8 cellular contexts compared by ENCODE assay signal in genomic region chr4:145481942-145482208, GRCh38. TPM values are rescaled to one million over a fixed set of nuclear protein-coding genes. Genes with fewer than 3 reads are reported as not detected.
DNase-seq lines count a peak whose midpoint lies in the region; ATAC-seq and TF ChIP-seq lines count a peak whose summit lies in the region.

No MANE protein-coding gene starts in this region.

- intact Hi-C loops in Panc1 (cut with micrococcal nuclease; ENCODE audit: unreplicated experiment), result loop anchor here (10.0 kb wide), 2 partner anchors 133 to 247 kb away; partner anchors contain the start of gene MMAA
- intact Hi-C loops in heart left ventricle (cut with DNase I), result loop anchor here in 8 of 10 donors (2.0 to 10.0 kb wide), 12 partner anchors 65 to 307 kb away; partner anchors contain the start of gene MMAA (in 3 of the 8)

- H3K9ac ChIP-seq in skeletal muscle satellite cell (ENCODE audit: low read depth, low read length), result peak overlapping the region; percentile 96

- no peaks in the 10 kb centered on the region for H3K36me3 ChIP-seq in Panc1 (ENCODE audit: control insufficient read depth, insufficient read depth, low read length)
- no peaks in the 10 kb centered on the region for H3K36me3 ChIP-seq in heart left ventricle
- H3K36me3 ChIP-seq in skeletal muscle satellite cell (ENCODE audit: insufficient read depth, low read length), result no peaks in the 10 kb centered on the region

- POLR2A ChIA-PET in Panc1 (lab: Charles Lee), result no interaction called here

- 0 to 10% (median 0%) methylated on average over 2 to 42 of the region's 42 CpGs for WGBS in heart left ventricle, 4 donors

- no TSS peak for BruUV-seq in Panc1 (replicated peaks; lab: Mats Ljungman, UMichigan)

- TF ChIP-seq POLR2A in heart left ventricle (IDR thresholded peaks at IDR 0.05), result peak in 1 of 2 donors; percentile 3

- peak; percentile 3 for ATAC-seq in GM19468 (IDR thresholded peaks at IDR 0.05; ENCODE audit: extremely low read depth, unreplicated experiment)
- ATAC-seq in Panc1, result no peak
- ATAC-seq in heart left ventricle, result peak in 2 of 4 donors; percentile 45 to 52
- no peak for ATAC-seq in HG03460 (IDR thresholded peaks at IDR 0.05; ENCODE audit: unreplicated experiment)
- no peak for ATAC-seq in GM18517 (IDR thresholded peaks at IDR 0.05; ENCODE audit: unreplicated experiment)
- ATAC-seq in GM19463 (IDR thresholded peaks at IDR 0.05; ENCODE audit: unreplicated experiment), result no peak

- CTCF ChIA-PET in Panc1 (lab: Charles Lee), result no interaction called here

- no peaks in the 10 kb centered on the region for H3K9me3 ChIP-seq in Panc1 (ENCODE audit: control insufficient read depth, insufficient read depth, low read depth, low read length)
- no peaks in the 10 kb centered on the region for H3K9me3 ChIP-seq in heart left ventricle
- no peaks in the 10 kb centered on the region for H3K9me3 ChIP-seq in skeletal muscle satellite cell (replicated peaks; ENCODE audit: low read length)

- in situ Hi-C loops in Panc1 (cut with HindIII; ENCODE audit: low pct_unique_long_range_greater_than_20kb, low sequenced_read_pairs), result no loop called here

- H3K4me1 ChIP-seq in Panc1 (ENCODE audit: control insufficient read depth, insufficient read depth, low read length), result peaks cover 2% of the 10 kb centered on the region; the same call in 1 of the 2 replicates
- H3K4me1 ChIP-seq in heart left ventricle, result peaks cover 0 to 39% (median 22%) of the 10 kb centered on the region in 12 donors
- H3K4me1 ChIP-seq in skeletal muscle satellite cell (ENCODE audit: control insufficient read depth, insufficient read depth, low read length), result peaks cover 19% of the 10 kb centered on the region

- peak overlapping the region; percentile 80 for H3K4me2 ChIP-seq in skeletal muscle satellite cell (ENCODE audit: low read length)

- TF ChIP-seq CTCF in Panc1 (IDR thresholded peaks at IDR 0.05) (no peak), heart left ventricle (IDR thresholded peaks at IDR 0.05) (no peak), GM20000 (IDR thresholded peaks at IDR 0.05; ENCODE audit: extremely low read depth, missing control alignments) (no peak)

- no peak overlapping the region for H3K27ac ChIP-seq in Panc1 (ENCODE audit: low read length)
- H3K27ac ChIP-seq in heart left ventricle, result peak overlapping the region; percentile 92 to 99 (median 97)

- no peaks in the 10 kb centered on the region for H3K27me3 ChIP-seq in Panc1 (ENCODE audit: control insufficient read depth, insufficient read depth, low read length)
- H3K27me3 ChIP-seq in heart left ventricle, result no peaks in the 10 kb centered on the region
- no peaks in the 10 kb centered on the region for H3K27me3 ChIP-seq in skeletal muscle satellite cell (ENCODE audit: control insufficient read depth, insufficient read depth, low read length)

- no peak for DNase-seq in Panc1 (ENCODE audit: low read depth, low spot score)
- DNase-seq in heart left ventricle, result no peak
- DNase-seq in GM20000 (ENCODE audit: low spot score), result no peak

- H3K4me3 ChIP-seq in Panc1 (ENCODE audit: low read depth in 2 of 2, low read length in 2 of 2) (peak overlapping the region; percentile 68 to 76), heart left ventricle (peak overlapping the region; percentile 70 to 99 (median 85)), skeletal muscle satellite cell (ENCODE audit: low read length) (peak overlapping the region; percentile 83)

RNA-seq across cellular contexts. Expression of gene SMAD1, which starts 0.2 kb away (rescaled TPM):
- 24.1 TPM for total RNA-seq in Panc1 (2021; ENCODE audit: unreplicated experiment)
- polyA plus RNA-seq in Panc1 (2012; ENCODE audit: insufficient read length), result 15.5 TPM
- 10 to 100 TPM in 8 of 9 donors, 1 to 10 TPM in 1; 9.0 to 21.4 (median 15.2) TPM for total RNA-seq in heart left ventricle
- polyA plus RNA-seq in heart left ventricle, result 1 to 10 TPM; 1.8 to 7.2 TPM
- total RNA-seq in skeletal muscle satellite cell (2012; rRNA removed), result 12.9 and 16.5 TPM in 2 replicates
